1 cellular context compared by ENCODE assay signal in genomic region chr4:38601244-38601915, GRCh38.
TF ChIP-seq lines count a peak whose summit lies in the region.

No MANE protein-coding gene starts in this region.

TF ChIP-seq in HEK293, 187 proteins besides CTCF, POLR2A, EP300 and RAD21 (continued from another document):
- TF ChIP-seq, protein P1, sequence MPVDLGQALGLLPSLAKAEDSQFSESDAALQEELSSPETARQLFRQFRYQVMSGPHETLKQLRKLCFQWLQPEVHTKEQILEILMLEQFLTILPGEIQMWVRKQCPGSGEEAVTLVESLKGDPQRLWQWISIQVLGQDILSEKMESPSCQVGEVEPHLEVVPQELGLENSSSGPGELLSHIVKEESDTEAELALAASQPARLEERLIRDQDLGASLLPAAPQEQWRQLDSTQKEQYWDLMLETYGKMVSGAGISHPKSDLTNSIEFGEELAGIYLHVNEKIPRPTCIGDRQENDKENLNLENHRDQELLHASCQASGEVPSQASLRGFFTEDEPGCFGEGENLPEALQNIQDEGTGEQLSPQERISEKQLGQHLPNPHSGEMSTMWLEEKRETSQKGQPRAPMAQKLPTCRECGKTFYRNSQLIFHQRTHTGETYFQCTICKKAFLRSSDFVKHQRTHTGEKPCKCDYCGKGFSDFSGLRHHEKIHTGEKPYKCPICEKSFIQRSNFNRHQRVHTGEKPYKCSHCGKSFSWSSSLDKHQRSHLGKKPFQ (tag by site-specific recombination; IDR thresholded peaks at IDR 0.05) = 0 out of 2 replicates have a peak, but pooled peaks have one; percentile 41
- TF ChIP-seq, protein P2, sequence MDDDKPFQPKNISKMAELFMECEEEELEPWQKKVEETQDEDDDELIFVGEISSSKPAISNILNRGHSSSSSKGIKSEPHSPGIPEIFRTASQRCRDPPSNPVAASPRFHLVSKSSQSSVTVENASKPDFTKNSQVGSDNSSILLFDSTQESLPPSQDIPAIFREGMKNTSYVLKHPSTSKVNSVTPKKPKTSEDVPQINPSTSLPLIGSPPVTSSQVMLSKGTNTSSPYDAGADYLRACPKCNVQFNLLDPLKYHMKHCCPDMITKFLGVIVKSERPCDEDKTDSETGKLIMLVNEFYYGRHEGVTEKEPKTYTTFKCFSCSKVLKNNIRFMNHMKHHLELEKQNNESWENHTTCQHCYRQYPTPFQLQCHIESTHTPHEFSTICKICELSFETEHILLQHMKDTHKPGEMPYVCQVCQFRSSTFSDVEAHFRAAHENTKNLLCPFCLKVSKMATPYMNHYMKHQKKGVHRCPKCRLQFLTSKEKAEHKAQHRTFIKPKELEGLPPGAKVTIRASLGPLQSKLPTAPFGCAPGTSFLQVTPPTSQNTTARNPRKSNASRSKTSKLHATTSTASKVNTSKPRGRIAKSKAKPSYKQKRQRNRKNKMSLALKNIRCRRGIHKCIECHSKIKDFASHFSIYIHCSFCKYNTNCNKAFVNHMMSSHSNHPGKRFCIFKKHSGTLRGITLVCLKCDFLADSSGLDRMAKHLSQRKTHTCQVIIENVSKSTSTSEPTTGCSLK (tag by site-specific recombination; IDR thresholded peaks at IDR 0.05) = no peak
- TF ChIP-seq ZNF600 (tag by site-specific recombination; IDR thresholded peaks at IDR 0.05) = 0 out of 2 replicates have a peak, but pooled peaks have one; percentile 22
- no peak for TF ChIP-seq ZNF426 (tag by site-specific recombination; IDR thresholded peaks at IDR 0.05)
- peak; percentile 32; the same call in 1 of the 2 replicates for TF ChIP-seq ZNF394 (tag by site-specific recombination; IDR thresholded peaks at IDR 0.05; ENCODE audit: borderline replicate concordance)
- TF ChIP-seq ZNF184 (tag by site-specific recombination; IDR thresholded peaks at IDR 0.05) = peak; percentile 21; the same call in 1 of the 2 replicates
- TF ChIP-seq PRDM1 (tag by site-specific recombination; IDR thresholded peaks at IDR 0.05) = no peak
- peak; percentile 31; the same call in 1 of the 2 replicates for TF ChIP-seq ZNF501 (tag by site-specific recombination; IDR thresholded peaks at IDR 0.05)
- no peak for TF ChIP-seq ZBTB11 (tag by site-specific recombination; conservative IDR thresholded peaks at IDR 0.05; ENCODE audit: low read depth)
- 0 out of 2 replicates have a peak, but pooled peaks have one; percentile 13 for TF ChIP-seq ZNF664 (tag by site-specific recombination; IDR thresholded peaks at IDR 0.05)
- TF ChIP-seq WT1 (tag by site-specific recombination; IDR thresholded peaks at IDR 0.05) = no peak
- 0 out of 2 replicates have a peak, but pooled peaks have one; percentile 35 for TF ChIP-seq EGR2 (tag by site-specific recombination; IDR thresholded peaks at IDR 0.05; ENCODE audit: low read depth)
- TF ChIP-seq, protein P3, sequence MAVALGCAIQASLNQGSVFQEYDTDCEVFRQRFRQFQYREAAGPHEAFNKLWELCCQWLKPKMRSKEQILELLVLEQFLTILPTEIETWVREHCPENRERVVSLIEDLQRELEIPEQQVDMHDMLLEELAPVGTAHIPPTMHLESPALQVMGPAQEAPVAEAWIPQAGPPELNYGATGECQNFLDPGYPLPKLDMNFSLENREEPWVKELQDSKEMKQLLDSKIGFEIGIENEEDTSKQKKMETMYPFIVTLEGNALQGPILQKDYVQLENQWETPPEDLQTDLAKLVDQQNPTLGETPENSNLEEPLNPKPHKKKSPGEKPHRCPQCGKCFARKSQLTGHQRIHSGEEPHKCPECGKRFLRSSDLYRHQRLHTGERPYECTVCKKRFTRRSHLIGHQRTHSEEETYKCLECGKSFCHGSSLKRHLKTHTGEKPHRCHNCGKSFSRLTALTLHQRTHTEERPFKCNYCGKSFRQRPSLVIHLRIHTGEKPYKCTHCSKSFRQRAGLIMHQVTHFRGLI (tag by site-specific recombination; IDR thresholded peaks at IDR 0.05) = peak; percentile 38; the same call in 1 of the 2 replicates
- TF ChIP-seq ZNF626 (tag by site-specific recombination; IDR thresholded peaks at IDR 0.05) = no peak
- TF ChIP-seq, protein P4, sequence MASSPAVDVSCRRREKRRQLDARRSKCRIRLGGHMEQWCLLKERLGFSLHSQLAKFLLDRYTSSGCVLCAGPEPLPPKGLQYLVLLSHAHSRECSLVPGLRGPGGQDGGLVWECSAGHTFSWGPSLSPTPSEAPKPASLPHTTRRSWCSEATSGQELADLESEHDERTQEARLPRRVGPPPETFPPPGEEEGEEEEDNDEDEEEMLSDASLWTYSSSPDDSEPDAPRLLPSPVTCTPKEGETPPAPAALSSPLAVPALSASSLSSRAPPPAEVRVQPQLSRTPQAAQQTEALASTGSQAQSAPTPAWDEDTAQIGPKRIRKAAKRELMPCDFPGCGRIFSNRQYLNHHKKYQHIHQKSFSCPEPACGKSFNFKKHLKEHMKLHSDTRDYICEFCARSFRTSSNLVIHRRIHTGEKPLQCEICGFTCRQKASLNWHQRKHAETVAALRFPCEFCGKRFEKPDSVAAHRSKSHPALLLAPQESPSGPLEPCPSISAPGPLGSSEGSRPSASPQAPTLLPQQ (tag by site-specific recombination; IDR thresholded peaks at IDR 0.05) = peak; percentile 32
